1 cellular context compared by ENCODE assay signal in the genomic region with DNA sequence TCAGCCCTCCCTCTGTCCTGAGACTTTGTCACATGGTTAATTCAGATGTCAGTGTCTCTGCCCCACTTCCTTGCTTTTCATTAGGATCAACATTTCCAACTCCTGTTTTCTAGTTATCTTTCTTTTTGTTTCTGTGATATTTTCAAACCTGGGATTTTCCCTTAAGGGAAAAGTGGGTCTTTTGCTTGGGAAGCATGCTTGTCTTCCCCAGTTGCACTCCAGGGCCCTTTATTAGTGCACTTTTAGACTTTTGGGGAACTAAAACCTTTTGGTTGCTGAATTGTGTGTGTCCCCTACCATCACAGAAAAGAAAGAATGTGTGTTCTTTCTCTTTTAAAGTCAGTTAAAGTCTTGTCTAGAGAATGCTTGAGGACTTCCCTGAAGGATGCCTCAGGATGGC.
TF ChIP-seq lines count a peak whose summit lies in the region.

No MANE protein-coding gene starts in this region.

TF ChIP-seq in GM12878, 131 proteins besides CTCF, POLR2A, EP300 and RAD21 (continued from another document):
- TF ChIP-seq, protein P1, sequence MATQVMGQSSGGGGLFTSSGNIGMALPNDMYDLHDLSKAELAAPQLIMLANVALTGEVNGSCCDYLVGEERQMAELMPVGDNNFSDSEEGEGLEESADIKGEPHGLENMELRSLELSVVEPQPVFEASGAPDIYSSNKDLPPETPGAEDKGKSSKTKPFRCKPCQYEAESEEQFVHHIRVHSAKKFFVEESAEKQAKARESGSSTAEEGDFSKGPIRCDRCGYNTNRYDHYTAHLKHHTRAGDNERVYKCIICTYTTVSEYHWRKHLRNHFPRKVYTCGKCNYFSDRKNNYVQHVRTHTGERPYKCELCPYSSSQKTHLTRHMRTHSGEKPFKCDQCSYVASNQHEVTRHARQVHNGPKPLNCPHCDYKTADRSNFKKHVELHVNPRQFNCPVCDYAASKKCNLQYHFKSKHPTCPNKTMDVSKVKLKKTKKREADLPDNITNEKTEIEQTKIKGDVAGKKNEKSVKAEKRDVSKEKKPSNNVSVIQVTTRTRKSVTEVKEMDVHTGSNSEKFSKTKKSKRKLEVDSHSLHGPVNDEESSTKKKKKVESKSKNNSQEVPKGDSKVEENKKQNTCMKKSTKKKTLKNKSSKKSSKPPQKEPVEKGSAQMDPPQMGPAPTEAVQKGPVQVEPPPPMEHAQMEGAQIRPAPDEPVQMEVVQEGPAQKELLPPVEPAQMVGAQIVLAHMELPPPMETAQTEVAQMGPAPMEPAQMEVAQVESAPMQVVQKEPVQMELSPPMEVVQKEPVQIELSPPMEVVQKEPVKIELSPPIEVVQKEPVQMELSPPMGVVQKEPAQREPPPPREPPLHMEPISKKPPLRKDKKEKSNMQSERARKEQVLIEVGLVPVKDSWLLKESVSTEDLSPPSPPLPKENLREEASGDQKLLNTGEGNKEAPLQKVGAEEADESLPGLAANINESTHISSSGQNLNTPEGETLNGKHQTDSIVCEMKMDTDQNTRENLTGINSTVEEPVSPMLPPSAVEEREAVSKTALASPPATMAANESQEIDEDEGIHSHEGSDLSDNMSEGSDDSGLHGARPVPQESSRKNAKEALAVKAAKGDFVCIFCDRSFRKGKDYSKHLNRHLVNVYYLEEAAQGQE (IDR thresholded peaks at IDR 0.05; ENCODE audit: low read depth, low read length): no peak
- TF ChIP-seq EZH2 (IDR thresholded peaks at IDR 0.05; ENCODE audit: borderline replicate concordance, control insufficient read depth, low read depth, low read length) (no peak), ZNF207 (IDR thresholded peaks at IDR 0.05; ENCODE audit: borderline replicate concordance) (no peak), YY1 (IDR thresholded peaks at IDR 0.05; ENCODE audit: low read depth, low read length) (no peak), NRF1 (conservative IDR thresholded peaks at IDR 0.05; ENCODE audit: low read depth, low read length) (no peak), DPF2 (IDR thresholded peaks at IDR 0.05) (no peak), NBN (IDR thresholded peaks at IDR 0.05) (no peak), PML (IDR thresholded peaks at IDR 0.05; ENCODE audit: low read length) (no peak), IKZF2 (IDR thresholded peaks at IDR 0.05) (peak; percentile 51 to 63; a peak in 2 of 4 replicates), IKZF1 (conservative IDR thresholded peaks at IDR 0.05) (0 out of 2 replicates have a peak, but pooled peaks have one; percentile 51), TCF7 (IDR thresholded peaks at IDR 0.05; ENCODE audit: borderline replicate concordance) (no peak), GATAD2B (conservative IDR thresholded peaks at IDR 0.05; ENCODE audit: low read depth) (no peak), BCL11A (IDR thresholded peaks at IDR 0.05; ENCODE audit: low read depth, low read length) (no peak), SMAD5 (IDR thresholded peaks at IDR 0.05; ENCODE audit: low read depth) (no peak), YBX1 (IDR thresholded peaks at IDR 0.05) (no peak), CHD2 (IDR thresholded peaks at IDR 0.05; ENCODE audit: borderline replicate concordance, low read depth, low read length) (no peak), KLF5 (IDR thresholded peaks at IDR 0.05; ENCODE audit: partially characterized antibody) (no peak), TARDBP (IDR thresholded peaks at IDR 0.05; ENCODE audit: borderline replicate concordance) (no peak), JUNB (IDR thresholded peaks at IDR 0.05) (no peak), NFYA (IDR thresholded peaks at IDR 0.05; ENCODE audit: borderline replicate concordance, low read depth, low read length) (no peak), RB1 (IDR thresholded peaks at IDR 0.05; ENCODE audit: borderline replicate concordance) (no peak), HDAC2 (IDR thresholded peaks at IDR 0.05) (no peak), POLR2AphosphoS5 (IDR thresholded peaks at IDR 0.05; ENCODE audit: low read length) (no peak), HDGF (IDR thresholded peaks at IDR 0.05) (no peak), ASH2L (IDR thresholded peaks at IDR 0.05; ENCODE audit: borderline replicate concordance, low read depth) (no peak), BMI1 (IDR thresholded peaks at IDR 0.05; ENCODE audit: borderline replicate concordance) (no peak), FOS (IDR thresholded peaks at IDR 0.05; ENCODE audit: borderline replicate concordance, extremely low read depth, insufficient read length) (no peak), RAD51 (IDR thresholded peaks at IDR 0.05) (peak; percentile 29; the same call in 1 of the 2 replicates), CHD4 (IDR thresholded peaks at IDR 0.05) (no peak), PAX8 (IDR thresholded peaks at IDR 0.05) (no peak), ZSCAN29 (IDR thresholded peaks at IDR 0.05) (no peak), ZNF274 (IDR thresholded peaks at IDR 0.05; ENCODE audit: insufficient read depth, insufficient read length) (no peak), ZNF24 (IDR thresholded peaks at IDR 0.05) (no peak), MTA2 (IDR thresholded peaks at IDR 0.05; ENCODE audit: low read depth) (peak; percentile 31; the same call in 1 of the 2 replicates), HCFC1 (IDR thresholded peaks at IDR 0.05; ENCODE audit: low read length) (no peak), RCOR1 (conservative IDR thresholded peaks at IDR 0.05; ENCODE audit: low read depth, low read length) (no peak), LARP7 (IDR thresholded peaks at IDR 0.05) (no peak), NFXL1 (IDR thresholded peaks at IDR 0.05; ENCODE audit: borderline replicate concordance) (no peak)
- TF ChIP-seq, protein P2, sequence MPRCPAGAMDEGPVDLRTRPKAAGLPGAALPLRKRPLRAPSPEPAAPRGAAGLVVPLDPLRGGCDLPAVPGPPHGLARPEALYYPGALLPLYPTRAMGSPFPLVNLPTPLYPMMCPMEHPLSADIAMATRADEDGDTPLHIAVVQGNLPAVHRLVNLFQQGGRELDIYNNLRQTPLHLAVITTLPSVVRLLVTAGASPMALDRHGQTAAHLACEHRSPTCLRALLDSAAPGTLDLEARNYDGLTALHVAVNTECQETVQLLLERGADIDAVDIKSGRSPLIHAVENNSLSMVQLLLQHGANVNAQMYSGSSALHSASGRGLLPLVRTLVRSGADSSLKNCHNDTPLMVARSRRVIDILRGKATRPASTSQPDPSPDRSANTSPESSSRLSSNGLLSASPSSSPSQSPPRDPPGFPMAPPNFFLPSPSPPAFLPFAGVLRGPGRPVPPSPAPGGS (IDR thresholded peaks at IDR 0.05; ENCODE audit: borderline replicate concordance, insufficient read depth, low read depth, low read length, poor library complexity, severe bottlenecking): no peak
- TF ChIP-seq, protein P3, sequence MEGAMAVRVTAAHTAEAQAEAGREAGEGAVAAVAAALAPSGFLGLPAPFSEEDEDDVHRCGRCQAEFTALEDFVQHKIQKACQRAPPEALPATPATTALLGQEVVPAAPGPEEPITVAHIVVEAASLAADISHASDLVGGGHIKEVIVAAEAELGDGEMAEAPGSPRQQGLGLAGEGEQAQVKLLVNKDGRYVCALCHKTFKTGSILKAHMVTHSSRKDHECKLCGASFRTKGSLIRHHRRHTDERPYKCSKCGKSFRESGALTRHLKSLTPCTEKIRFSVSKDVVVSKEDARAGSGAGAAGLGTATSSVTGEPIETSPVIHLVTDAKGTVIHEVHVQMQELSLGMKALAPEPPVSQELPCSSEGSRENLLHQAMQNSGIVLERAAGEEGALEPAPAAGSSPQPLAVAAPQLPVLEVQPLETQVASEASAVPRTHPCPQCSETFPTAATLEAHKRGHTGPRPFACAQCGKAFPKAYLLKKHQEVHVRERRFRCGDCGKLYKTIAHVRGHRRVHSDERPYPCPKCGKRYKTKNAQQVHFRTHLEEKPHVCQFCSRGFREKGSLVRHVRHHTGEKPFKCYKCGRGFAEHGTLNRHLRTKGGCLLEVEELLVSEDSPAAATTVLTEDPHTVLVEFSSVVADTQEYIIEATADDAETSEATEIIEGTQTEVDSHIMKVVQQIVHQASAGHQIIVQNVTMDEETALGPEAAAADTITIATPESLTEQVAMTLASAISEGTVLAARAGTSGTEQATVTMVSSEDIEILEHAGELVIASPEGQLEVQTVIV (IDR thresholded peaks at IDR 0.05; ENCODE audit: borderline replicate concordance, partially characterized antibody): no peak
- TF ChIP-seq, protein P4, sequence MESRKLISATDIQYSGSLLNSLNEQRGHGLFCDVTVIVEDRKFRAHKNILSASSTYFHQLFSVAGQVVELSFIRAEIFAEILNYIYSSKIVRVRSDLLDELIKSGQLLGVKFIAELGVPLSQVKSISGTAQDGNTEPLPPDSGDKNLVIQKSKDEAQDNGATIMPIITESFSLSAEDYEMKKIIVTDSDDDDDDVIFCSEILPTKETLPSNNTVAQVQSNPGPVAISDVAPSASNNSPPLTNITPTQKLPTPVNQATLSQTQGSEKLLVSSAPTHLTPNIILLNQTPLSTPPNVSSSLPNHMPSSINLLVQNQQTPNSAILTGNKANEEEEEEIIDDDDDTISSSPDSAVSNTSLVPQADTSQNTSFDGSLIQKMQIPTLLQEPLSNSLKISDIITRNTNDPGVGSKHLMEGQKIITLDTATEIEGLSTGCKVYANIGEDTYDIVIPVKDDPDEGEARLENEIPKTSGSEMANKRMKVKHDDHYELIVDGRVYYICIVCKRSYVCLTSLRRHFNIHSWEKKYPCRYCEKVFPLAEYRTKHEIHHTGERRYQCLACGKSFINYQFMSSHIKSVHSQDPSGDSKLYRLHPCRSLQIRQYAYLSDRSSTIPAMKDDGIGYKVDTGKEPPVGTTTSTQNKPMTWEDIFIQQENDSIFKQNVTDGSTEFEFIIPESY (IDR thresholded peaks at IDR 0.05): no peak
- TF ChIP-seq, protein P5, sequence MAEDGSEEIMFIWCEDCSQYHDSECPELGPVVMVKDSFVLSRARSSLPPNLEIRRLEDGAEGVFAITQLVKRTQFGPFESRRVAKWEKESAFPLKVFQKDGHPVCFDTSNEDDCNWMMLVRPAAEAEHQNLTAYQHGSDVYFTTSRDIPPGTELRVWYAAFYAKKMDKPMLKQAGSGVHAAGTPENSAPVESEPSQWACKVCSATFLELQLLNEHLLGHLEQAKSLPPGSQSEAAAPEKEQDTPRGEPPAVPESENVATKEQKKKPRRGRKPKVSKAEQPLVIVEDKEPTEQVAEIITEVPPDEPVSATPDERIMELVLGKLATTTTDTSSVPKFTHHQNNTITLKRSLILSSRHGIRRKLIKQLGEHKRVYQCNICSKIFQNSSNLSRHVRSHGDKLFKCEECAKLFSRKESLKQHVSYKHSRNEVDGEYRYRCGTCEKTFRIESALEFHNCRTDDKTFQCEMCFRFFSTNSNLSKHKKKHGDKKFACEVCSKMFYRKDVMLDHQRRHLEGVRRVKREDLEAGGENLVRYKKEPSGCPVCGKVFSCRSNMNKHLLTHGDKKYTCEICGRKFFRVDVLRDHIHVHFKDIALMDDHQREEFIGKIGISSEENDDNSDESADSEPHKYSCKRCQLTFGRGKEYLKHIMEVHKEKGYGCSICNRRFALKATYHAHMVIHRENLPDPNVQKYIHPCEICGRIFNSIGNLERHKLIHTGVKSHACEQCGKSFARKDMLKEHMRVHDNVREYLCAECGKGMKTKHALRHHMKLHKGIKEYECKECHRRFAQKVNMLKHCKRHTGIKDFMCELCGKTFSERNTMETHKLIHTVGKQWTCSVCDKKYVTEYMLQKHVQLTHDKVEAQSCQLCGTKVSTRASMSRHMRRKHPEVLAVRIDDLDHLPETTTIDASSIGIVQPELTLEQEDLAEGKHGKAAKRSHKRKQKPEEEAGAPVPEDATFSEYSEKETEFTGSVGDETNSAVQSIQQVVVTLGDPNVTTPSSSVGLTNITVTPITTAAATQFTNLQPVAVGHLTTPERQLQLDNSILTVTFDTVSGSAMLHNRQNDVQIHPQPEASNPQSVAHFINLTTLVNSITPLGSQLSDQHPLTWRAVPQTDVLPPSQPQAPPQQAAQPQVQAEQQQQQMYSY (CRISPR knock-in tag; IDR thresholded peaks at IDR 0.05): no peak
- TF ChIP-seq, protein P6, sequence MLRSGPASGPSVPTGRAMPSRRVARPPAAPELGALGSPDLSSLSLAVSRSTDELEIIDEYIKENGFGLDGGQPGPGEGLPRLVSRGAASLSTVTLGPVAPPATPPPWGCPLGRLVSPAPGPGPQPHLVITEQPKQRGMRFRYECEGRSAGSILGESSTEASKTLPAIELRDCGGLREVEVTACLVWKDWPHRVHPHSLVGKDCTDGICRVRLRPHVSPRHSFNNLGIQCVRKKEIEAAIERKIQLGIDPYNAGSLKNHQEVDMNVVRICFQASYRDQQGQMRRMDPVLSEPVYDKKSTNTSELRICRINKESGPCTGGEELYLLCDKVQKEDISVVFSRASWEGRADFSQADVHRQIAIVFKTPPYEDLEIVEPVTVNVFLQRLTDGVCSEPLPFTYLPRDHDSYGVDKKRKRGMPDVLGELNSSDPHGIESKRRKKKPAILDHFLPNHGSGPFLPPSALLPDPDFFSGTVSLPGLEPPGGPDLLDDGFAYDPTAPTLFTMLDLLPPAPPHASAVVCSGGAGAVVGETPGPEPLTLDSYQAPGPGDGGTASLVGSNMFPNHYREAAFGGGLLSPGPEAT (IDR thresholded peaks at IDR 0.05; ENCODE audit: low read depth): peak; percentile 46; the same call in 1 of the 2 replicates
- TF ChIP-seq, protein P7, sequence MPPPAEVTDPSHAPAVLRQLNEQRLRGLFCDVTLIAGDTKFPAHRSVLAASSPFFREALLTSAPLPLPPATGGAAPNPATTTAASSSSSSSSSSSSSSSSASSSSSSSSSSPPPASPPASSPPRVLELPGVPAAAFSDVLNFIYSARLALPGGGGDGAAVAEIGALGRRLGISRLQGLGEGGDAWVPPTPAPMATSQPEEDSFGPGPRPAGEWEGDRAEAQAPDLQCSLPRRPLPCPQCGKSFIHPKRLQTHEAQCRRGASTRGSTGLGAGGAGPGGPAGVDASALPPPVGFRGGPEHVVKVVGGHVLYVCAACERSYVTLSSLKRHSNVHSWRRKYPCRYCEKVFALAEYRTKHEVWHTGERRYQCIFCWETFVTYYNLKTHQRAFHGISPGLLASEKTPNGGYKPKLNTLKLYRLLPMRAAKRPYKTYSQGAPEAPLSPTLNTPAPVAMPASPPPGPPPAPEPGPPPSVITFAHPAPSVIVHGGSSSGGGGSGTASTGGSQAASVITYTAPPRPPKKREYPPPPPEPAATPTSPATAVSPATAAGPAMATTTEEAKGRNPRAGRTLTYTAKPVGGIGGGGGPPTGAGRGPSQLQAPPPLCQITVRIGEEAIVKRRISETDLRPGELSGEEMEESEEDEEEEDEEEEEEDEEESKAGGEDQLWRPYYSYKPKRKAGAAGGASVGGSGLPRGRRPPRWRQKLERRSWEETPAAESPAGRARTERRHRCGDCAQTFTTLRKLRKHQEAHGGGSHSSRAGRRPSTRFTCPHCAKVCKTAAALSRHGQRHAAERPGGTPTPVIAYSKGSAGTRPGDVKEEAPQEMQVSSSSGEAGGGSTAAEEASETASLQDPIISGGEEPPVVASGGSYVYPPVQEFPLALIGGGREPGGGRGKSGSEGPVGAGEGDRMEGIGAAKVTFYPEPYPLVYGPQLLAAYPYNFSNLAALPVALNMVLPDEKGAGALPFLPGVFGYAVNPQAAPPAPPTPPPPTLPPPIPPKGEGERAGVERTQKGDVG (CRISPR knock-in tag; IDR thresholded peaks at IDR 0.05): no peak
